Comparison of ENCODE assay signal across 1 cellular context in genomic region chr6:113642714-113643442, GRCh38.
TF ChIP-seq lines count a peak whose summit lies in the region.

No MANE protein-coding gene starts in this region.

TF ChIP-seq in HepG2, 621 proteins besides CTCF, POLR2A, EP300 and RAD21 (continued from another document and continues in another):
- TF ChIP-seq ZBTB40 (IDR thresholded peaks at IDR 0.05) (no peak), ZBTB40 (CRISPR knock-in tag; IDR thresholded peaks at IDR 0.05) (peak; percentile 63; the same call in 1 of the 2 replicates), CREB1 (IDR thresholded peaks at IDR 0.05) (peak; percentile 59), CREB1 (CRISPR knock-in tag; IDR thresholded peaks at IDR 0.05) (peak; percentile 82), KDM6A (CRISPR knock-in tag; IDR thresholded peaks at IDR 0.05; ENCODE audit: low read depth) (peak; percentile 99), ZMYM2 (CRISPR knock-in tag; IDR thresholded peaks at IDR 0.05) (peak; percentile 53), MEF2D (CRISPR knock-in tag; IDR thresholded peaks at IDR 0.05) (peak; percentile 94), MEIS2 (CRISPR knock-in tag; IDR thresholded peaks at IDR 0.05) (peak; percentile 44), PAXIP1 (CRISPR knock-in tag; conservative IDR thresholded peaks at IDR 0.05) (peak; percentile 100), ZNF558 (CRISPR knock-in tag; IDR thresholded peaks at IDR 0.05; ENCODE audit: borderline replicate concordance) (0 out of 2 replicates have a peak, but pooled peaks have one; percentile 57), SOX13 (IDR thresholded peaks at IDR 0.05) (peak; percentile 80), SOX13 (CRISPR knock-in tag; conservative IDR thresholded peaks at IDR 0.05 in 1 of 2, IDR thresholded peaks at IDR 0.05 in 1 of 2) (peak in 1 of 2 experiments; percentile 94; a peak in 2 of 4 replicates), ZNF609 (CRISPR knock-in tag; IDR thresholded peaks at IDR 0.05; ENCODE audit: borderline replicate concordance) (peak; percentile 96), ZNF776 (CRISPR knock-in tag; IDR thresholded peaks at IDR 0.05) (no peak), ZNF792 (CRISPR knock-in tag; IDR thresholded peaks at IDR 0.05) (no peak), ESRRA (CRISPR knock-in tag; IDR thresholded peaks at IDR 0.05; ENCODE audit: low read depth) (peak; percentile 93), ZNF512B (CRISPR knock-in tag; IDR thresholded peaks at IDR 0.05; ENCODE audit: borderline replicate concordance) (0 out of 2 replicates have a peak, but pooled peaks have one; percentile 69), CEBPB (IDR thresholded peaks at IDR 0.05; ENCODE audit: borderline replicate concordance, low read depth, low read length) (peak; percentile 91), ZNF597 (CRISPR knock-in tag; IDR thresholded peaks at IDR 0.05) (no peak), ZNF343 (CRISPR knock-in tag; IDR thresholded peaks at IDR 0.05) (no peak), MAFG (CRISPR knock-in tag; IDR thresholded peaks at IDR 0.05) (no peak), ZBTB42 (CRISPR knock-in tag; IDR thresholded peaks at IDR 0.05) (peak; percentile 98), ZNF567 (CRISPR knock-in tag; IDR thresholded peaks at IDR 0.05; ENCODE audit: borderline replicate concordance) (peak; percentile 89; the same call in 1 of the 2 replicates), TBX2 (CRISPR knock-in tag; IDR thresholded peaks at IDR 0.05; ENCODE audit: borderline replicate concordance) (peak; percentile 76), ZBTB8A (CRISPR knock-in tag; IDR thresholded peaks at IDR 0.05; ENCODE audit: borderline replicate concordance, low read depth) (0 out of 2 replicates have a peak, but pooled peaks have one; percentile 31), THRA (CRISPR knock-in tag; IDR thresholded peaks at IDR 0.05; ENCODE audit: borderline replicate concordance) (peak; percentile 56), ATF4 (CRISPR knock-in tag; IDR thresholded peaks at IDR 0.05) (peak in 1 of 2 experiments; percentile 70; a peak in 1 of 4 replicates), RXRB (CRISPR knock-in tag; IDR thresholded peaks at IDR 0.05; ENCODE audit: borderline replicate concordance) (peak; percentile 84), BRF2 (CRISPR knock-in tag; IDR thresholded peaks at IDR 0.05) (peak; percentile 84), ZNF251 (CRISPR knock-in tag; IDR thresholded peaks at IDR 0.05) (no peak)
